14 cellular contexts compared by ENCODE assay signal in the genomic region with DNA sequence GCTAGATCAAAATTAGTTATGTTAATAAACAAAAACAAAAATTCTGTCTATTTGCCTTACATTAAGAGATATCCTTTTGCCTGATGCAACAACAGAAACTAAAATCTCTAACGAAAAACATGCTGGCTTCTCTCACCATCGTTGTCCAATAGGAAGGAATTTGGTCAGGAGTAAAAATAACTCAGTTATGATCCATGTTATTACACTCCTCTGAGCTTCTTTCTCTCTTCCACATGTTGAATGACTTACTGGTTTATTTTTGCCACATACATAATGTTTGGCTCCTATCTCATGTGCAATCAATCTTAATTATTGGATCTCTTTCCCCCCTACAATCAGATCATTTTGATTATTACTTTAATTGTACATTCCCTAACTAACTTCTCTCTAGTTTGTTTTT.
DNase-seq lines count a peak whose midpoint lies in the region; ATAC-seq, FAIRE-seq and TF ChIP-seq lines count a peak whose summit lies in the region.
"Had no signal": no experiment of that assay in that cellular context is flagged by ENCODE, and none has a peak within 500 bp of the region (broad histone marks: within the 10 kb centered on the region; RNA-seq: fewer than 3 reads in every experiment).

No MANE protein-coding gene starts in this region.

- H3K4me1 ChIP-seq in heart right ventricle (peaks cover 0 to 32% (median 12%) of the 10 kb centered on the region in 9 donors), skeletal muscle tissue (ENCODE audit: control insufficient read depth in 3 of 3, insufficient read depth in 3 of 3, low read length in 3 of 3) (peaks cover 3 to 10% (median 7%) of the 10 kb centered on the region in 3 donors)
- H3K4me1 ChIP-seq: BLaER1 had no signal

- TF ChIP-seq CTCF in bronchial epithelial cell (IDR thresholded peaks at IDR 0.05; ENCODE audit: insufficient read depth, low read length, severe bottlenecking), result no peak
- no peak for TF ChIP-seq CTCF in heart right ventricle (IDR thresholded peaks at IDR 0.05)

- H3K9ac ChIP-seq in skeletal muscle tissue (ENCODE audit: low read depth in 1 of 3, low read length in 3 of 3), result peak overlapping the region; percentile 85 to 90 (median 87)
- H3K9ac ChIP-seq: BLaER1 had no signal

- H3K27me3 ChIP-seq in bronchial epithelial cell (ENCODE audit: control insufficient read depth, insufficient read depth, low read length), result no peaks in the 10 kb centered on the region
- H3K27me3 ChIP-seq in heart right ventricle, result no peaks in the 10 kb centered on the region
- no peaks in the 10 kb centered on the region for H3K27me3 ChIP-seq in skeletal muscle tissue (ENCODE audit: control insufficient read depth in 3 of 3, insufficient read depth in 3 of 3, low read length in 3 of 3)
- H3K27me3 ChIP-seq: BLaER1 had no signal

- H3K9me3 ChIP-seq in heart right ventricle (no peaks in the 10 kb centered on the region), skeletal muscle tissue (ENCODE audit: control insufficient read depth in 3 of 3, low read length in 3 of 3) (no peaks in the 10 kb centered on the region)
- H3K9me3 ChIP-seq: BLaER1 had no signal

- 3 to 14% methylated on average over 2 of the region's 2 CpGs for WGBS in heart right ventricle, 2 donors

- CTCF ChIA-PET in HEK293T (lab: Yijun Ruan, JAX), result no interaction called here

- FAIRE-seq in bronchial epithelial cell (lab: Jason Lieb, UNC), result no peak

- H3K27ac ChIP-seq in heart right ventricle (peak overlapping the region; percentile 72 to 90 (median 86)), skeletal muscle tissue (ENCODE audit: low read depth, low read length) (peak overlapping the region; percentile 88)
- H3K27ac ChIP-seq: BLaER1 had no signal

- DNase-seq in GM03348 (ENCODE audit: low spot score), result peak; percentile 58
- peak; percentile 7 for DNase-seq in bronchial epithelial cell (ENCODE audit: low read depth)
- no peak for DNase-seq in heart right ventricle
- no peak for DNase-seq in HK-2 (ENCODE audit: unreplicated experiment)
- no peak for DNase-seq in HEK293T (ENCODE audit: extremely low spot score)
- DNase-seq in inferior parietal cortex (ENCODE audit: extremely low spot score), result no peak
- DNase-seq: activated CD4-positive, alpha-beta T cell treated with anti-CD3 and anti-CD28 coated beads, Interleukin-2, amount 50 U/mL, for 4 hours; activated naive CD4-positive, alpha-beta T cell treated with Interleukin-2 at 50 U/mL for 16 hours; KBM-7; naive thymus-derived CD8-positive, alpha-beta T cell; NCI-H2081 treated with DMSO at 0.1 percent for 48 hours had no signal

- no peaks in the 10 kb centered on the region for H3K36me3 ChIP-seq in bronchial epithelial cell (ENCODE audit: control insufficient read depth, insufficient read depth, low read length)
- H3K36me3 ChIP-seq in heart right ventricle, result no peaks in the 10 kb centered on the region
- H3K36me3 ChIP-seq in skeletal muscle tissue (ENCODE audit: control insufficient read depth in 3 of 3, insufficient read depth in 3 of 3, low read length in 3 of 3), result no peaks in the 10 kb centered on the region
- H3K36me3 ChIP-seq: BLaER1 had no signal

- ATAC-seq in heart right ventricle (peak in 5 of 8 donors; percentile 38 to 57 (median 51)), HG03095 (IDR thresholded peaks at IDR 0.05; ENCODE audit: unreplicated experiment) (no peak)
- ATAC-seq: naive thymus-derived CD8-positive, alpha-beta T cell had no signal

- POLR2A ChIA-PET in HEK293T (lab: Yijun Ruan, JAX), result no interaction called here

- H3K4me3 ChIP-seq in bronchial epithelial cell (ENCODE audit: low read depth, low read length) (no peak overlapping the region), heart right ventricle (peak overlapping the region in 2 of 10 donors; percentile 58 to 62), skeletal muscle tissue (ENCODE audit: low read length in 3 of 3) (peak overlapping the region; percentile 53 to 92 (median 78))
- H3K4me3 ChIP-seq: BLaER1 had no signal

- intact Hi-C loops in heart right ventricle (cut with DNase I), result loop anchor here in 4 of 10 donors (2.0 to 5.0 kb wide), 5 partner anchors 39 to 686 kb away; no protein-coding TSS in a partner anchor

TF ChIP-seq in HEK293T, 16 proteins besides CTCF, POLR2A, EP300 and RAD21:
- no peak for TF ChIP-seq ZNF384 (IDR thresholded peaks at IDR 0.05)
- no peak for TF ChIP-seq ARNT (IDR thresholded peaks at IDR 0.05)
- no peak for TF ChIP-seq FOXA1 (IDR thresholded peaks at IDR 0.05)
- TF ChIP-seq FOXM1 (IDR thresholded peaks at IDR 0.05; ENCODE audit: borderline replicate concordance), result no peak
- no peak for TF ChIP-seq CTBP1 (IDR thresholded peaks at IDR 0.05; ENCODE audit: borderline replicate concordance)
- TF ChIP-seq TARDBP (IDR thresholded peaks at IDR 0.05), result no peak
- TF ChIP-seq LEF1 (IDR thresholded peaks at IDR 0.05; ENCODE audit: borderline replicate concordance), result no peak
- TF ChIP-seq SP1 (IDR thresholded peaks at IDR 0.05), result no peak
- no peak for TF ChIP-seq BHLHE40 (IDR thresholded peaks at IDR 0.05; ENCODE audit: borderline replicate concordance)
- TF ChIP-seq HDGF (IDR thresholded peaks at IDR 0.05; ENCODE audit: borderline replicate concordance), result no peak
- TF ChIP-seq NFRKB (IDR thresholded peaks at IDR 0.05), result no peak
- no peak for TF ChIP-seq L3MBTL2 (conservative IDR thresholded peaks at IDR 0.05)

Comparison
In these comparisons a context has a peak if more than half of its experiments do, and no peak if none do; other contexts are left out.
1. DNase-seq: peak in GM03348 (single experiment) and bronchial epithelial cell (single experiment); none in heart right ventricle (0 of 2), HK-2 (single experiment), HEK293T (single experiment) and inferior parietal cortex (single experiment).